Comparison of ENCODE assay signal across 16 cellular contexts in genomic region chr2:45300026-45300750, GRCh38.
DNase-seq lines count a peak whose midpoint lies in the region.
"Had no signal": no experiment of that assay in that cellular context is flagged by ENCODE, and none has a peak within 500 bp of the region (broad histone marks: within the 10 kb centered on the region; RNA-seq: fewer than 3 reads in every experiment).

No MANE protein-coding gene starts in this region.

- no peak overlapping the region for H3K27ac ChIP-seq in SJCRH30
- H3K27ac ChIP-seq: epithelial cell of prostate, KMS-11, RWPE1 had no signal

- DNase-seq in HT-29 (ENCODE audit: low spot score) (peak; percentile 82), NCI-H2107 (lab: John Stamatoyannopoulos, UW) (peak; percentile 63), SJCRH30 (peak; percentile 52 to 71), renal cortical epithelial cell (ENCODE audit: low read depth) (peak; percentile 19), KBM-7 (no peak)
- no peak for DNase-seq in stimulated activated CD8-positive, alpha-beta memory T cell treated with anti-CD3 and anti-CD28 coated beads, Interleukin-4, amount 100 ng/mL, for 48 hours
- DNase-seq in stimulated activated CD4-positive, alpha-beta T cell treated with anti-CD3 and anti-CD28 coated beads, Interleukin-12 subunit alpha, Interleukin-12 subunit beta, amount 100 ng/mL, for 4 hours, result no peak
- no peak for DNase-seq in effector CD8-positive, alpha-beta T cell (lab: John Stamatoyannopoulos, UW)
- DNase-seq: activated T-cell treated with anti-CD3 and anti-CD28 coated beads for 4 hours; GDM1; left cardiac atrium; natural killer cell; stimulated activated CD4-positive, alpha-beta T cell treated with anti-CD3 and anti-CD28 coated beads, Interleukin-2, amount 100 ng/mL, for 48 hours had no signal

- in situ Hi-C loops in KBM-7 (cut with MboI; ENCODE audit: low pct_unique_long_range_greater_than_20kb, low sequenced_read_pairs), result no loop called here

- H3K9me3 ChIP-seq in SJCRH30 (replicated peaks), result no peaks in the 10 kb centered on the region

- H3K4me1 ChIP-seq in SJCRH30, result peaks cover 15% of the 10 kb centered on the region

- no peak overlapping the region for H3K4me3 ChIP-seq in SJCRH30

- H3K36me3 ChIP-seq in SJCRH30, result no peaks in the 10 kb centered on the region

- H3K27me3 ChIP-seq in SJCRH30, result no peaks in the 10 kb centered on the region

Comparison
In these comparisons a context has a peak if more than half of its experiments do, and no peak if none do; other contexts are left out.
1. DNase-seq: peak in HT-29 (single experiment), NCI-H2107 (single experiment), SJCRH30 (2 of 2) and renal cortical epithelial cell (single experiment); none in stimulated activated CD8-positive, alpha-beta memory T cell treated with anti-CD3 and anti-CD28 coated beads, Interleukin-4, amount 100 ng/mL, for 48 hours (single experiment), stimulated activated CD4-positive, alpha-beta T cell treated with anti-CD3 and anti-CD28 coated beads, Interleukin-12 subunit alpha, Interleukin-12 subunit beta, amount 100 ng/mL, for 4 hours (single experiment), effector CD8-positive, alpha-beta T cell (single experiment) and KBM-7 (single experiment).